20 cellular contexts compared by ENCODE assay signal in the genomic region with DNA sequence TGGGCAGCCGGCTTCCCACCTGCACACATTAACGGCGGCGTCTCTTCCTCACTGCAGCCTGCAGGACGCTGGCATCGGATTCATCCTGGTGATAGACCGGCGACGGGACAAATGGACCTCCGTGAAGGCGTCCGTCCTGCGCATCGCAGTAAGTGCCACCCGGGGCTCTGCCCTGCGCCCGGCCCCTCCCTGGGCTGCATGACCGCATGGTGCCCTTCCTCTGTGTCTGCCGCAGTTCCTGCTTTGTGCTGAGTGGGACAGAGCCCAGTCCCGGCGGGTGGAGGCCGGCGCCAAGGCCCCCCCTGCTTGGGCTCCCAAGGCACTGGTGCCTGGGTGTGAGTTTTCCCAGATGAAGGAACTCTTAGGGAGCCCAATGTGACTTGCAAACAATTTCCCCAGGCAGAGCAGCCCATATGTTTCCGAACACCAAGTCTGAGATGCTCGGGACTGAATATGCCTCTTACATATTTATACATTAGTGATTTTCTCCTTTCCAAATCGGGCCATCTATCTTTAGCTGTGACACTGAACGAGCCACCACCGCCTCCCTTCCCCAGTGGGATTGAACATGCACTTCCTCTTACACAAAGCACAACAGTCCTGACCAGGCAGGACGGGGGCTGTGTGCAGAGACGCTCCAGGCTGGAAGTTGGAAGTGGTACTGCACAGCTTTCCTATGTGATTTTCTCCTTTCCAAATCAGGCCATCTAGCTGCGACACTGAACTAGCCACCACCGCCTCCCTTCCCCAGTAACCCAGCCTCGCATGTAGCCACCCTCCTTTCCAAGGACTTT.
A peak's percentile ranks its signal among the peaks of the same experiment; 100 is the strongest.
DNase-seq lines count a peak whose midpoint lies in the region; ATAC-seq, FAIRE-seq and TF ChIP-seq lines count a peak whose summit lies in the region.
"Had no signal": no experiment of that assay in that cellular context is flagged by ENCODE, and none has a peak within 500 bp of the region (broad histone marks: within the 10 kb centered on the region; RNA-seq: fewer than 3 reads in every experiment).

No MANE protein-coding gene starts in this region.

- H3K27me3 Mint-ChIP-seq in activated CD4-positive, alpha-beta T cell treated with anti-CD3 and anti-CD28 coated beads, Interleukin-2, amount 10 ng/mL, durations not matched to agents 7 days and 5 days, result no peaks in the 10 kb centered on the region
- peaks cover 14% of the 10 kb centered on the region for H3K27me3 Mint-ChIP-seq in chondrocyte (ENCODE audit: low read depth)

- TF ChIP-seq POLR2A in GM12892 (IDR thresholded peaks at IDR 0.05; ENCODE audit: low read depth, low read length), result no peak

- no peaks in the 10 kb centered on the region for H3K27me3 ChIP-seq in right cardiac atrium (ENCODE audit: control insufficient read depth, insufficient read depth)

- no peaks in the 10 kb centered on the region for H3K4me1 ChIP-seq in right cardiac atrium (ENCODE audit: control insufficient read depth, insufficient read depth, low read length)
- H3K4me1 ChIP-seq: HAP-1, prostate gland had no signal

- no peak overlapping the region for H3K27ac Mint-ChIP-seq in activated CD4-positive, alpha-beta T cell treated with anti-CD3 and anti-CD28 coated beads, Interleukin-2, amount 10 ng/mL, durations not matched to agents 7 days and 5 days
- no peak overlapping the region for H3K27ac Mint-ChIP-seq in chondrocyte (ENCODE audit: unreplicated experiment)
- H3K27ac Mint-ChIP-seq: activated T-helper 1 cell treated with anti-CD3 and anti-CD28 coated beads, Interleukin-12 subunit alpha, Interleukin-12 subunit beta, Interleukin-2, Interleukin-4 antibody, amounts not matched to agents 30 ng/mL and 10 ng/mL and 1 ng/mL, durations not matched to agents 14 hours and 24 hours and 36 hours; CD8-positive, alpha-beta memory T cell had no signal

- no peak for TF ChIP-seq CTCF in chondrocyte (IDR thresholded peaks at IDR 0.05)

- no peak for FAIRE-seq in GM12892 (lab: Jason Lieb, UNC)
- FAIRE-seq: A204.1 had no signal

- no peak overlapping the region for H3K27ac ChIP-seq in right cardiac atrium (ENCODE audit: low read length)
- H3K27ac ChIP-seq: prostate gland, WERI-Rb-1 had no signal

- intact Hi-C loops in right cardiac atrium (cut with DNase I), result no loop called here
- intact Hi-C loops in posterior vena cava (cut with DNase I), result no loop called here

- DNase-seq in A172 (ENCODE audit: low spot score) (peak; percentile 25), anterior cingulate cortex (lab: John Stamatoyannopoulos, UW) (peak in 37 of 58 donors; percentile 26 to 76 (median 55)), right cardiac atrium (peak in 2 of 3 donors; percentile 29 to 66), posterior vena cava (ENCODE audit: low spot score) (peak; percentile 82), NOMO-1 (lab: John Stamatoyannopoulos, UW; ENCODE audit: unreplicated experiment in 2 of 2) (no peak), GM12892 (ENCODE audit: insufficient read length) (no peak), chondrocyte (ENCODE audit: low spot score) (no peak)
- no peak for DNase-seq in activated CD4-positive, alpha-beta T cell treated with anti-CD3 and anti-CD28 coated beads, Interleukin-2, amount 10 ng/mL, durations not matched to agents 7 days and 5 days
- DNase-seq: CD8-positive, alpha-beta memory T cell; dermis blood vessel endothelial cell; left colon; MM.1S; naive B cell; NCI-H2081 treated with DMSO at 0.1 percent for 48 hours; WERI-Rb-1 had no signal

- H3K9me3 Mint-ChIP-seq in activated CD4-positive, alpha-beta T cell treated with anti-CD3 and anti-CD28 coated beads, Interleukin-2, amount 10 ng/mL, durations not matched to agents 7 days and 5 days, result no peaks in the 10 kb centered on the region
- no peaks in the 10 kb centered on the region for H3K9me3 Mint-ChIP-seq in chondrocyte (ENCODE audit: low read depth)
- H3K9me3 Mint-ChIP-seq: activated T-helper 1 cell treated with anti-CD3 and anti-CD28 coated beads, Interleukin-12 subunit alpha, Interleukin-12 subunit beta, Interleukin-2, Interleukin-4 antibody, amounts not matched to agents 30 ng/mL and 10 ng/mL and 1 ng/mL, durations not matched to agents 14 hours and 24 hours and 36 hours; CD8-positive, alpha-beta memory T cell; naive B cell had no signal

- 66% methylated on average over 33 of the region's 33 CpGs for WGBS in right cardiac atrium

- H3K36me3 Mint-ChIP-seq in activated CD4-positive, alpha-beta T cell treated with anti-CD3 and anti-CD28 coated beads, Interleukin-2, amount 10 ng/mL, durations not matched to agents 7 days and 5 days (ENCODE audit: low read depth), result no peaks in the 10 kb centered on the region
- H3K36me3 Mint-ChIP-seq in chondrocyte (ENCODE audit: low read depth), result peaks cover 1% of the 10 kb centered on the region

- no peak overlapping the region for H3K4me3 Mint-ChIP-seq in activated CD4-positive, alpha-beta T cell treated with anti-CD3 and anti-CD28 coated beads, Interleukin-2, amount 10 ng/mL, durations not matched to agents 7 days and 5 days
- H3K4me3 Mint-ChIP-seq in chondrocyte (ENCODE audit: unreplicated experiment), result no peak overlapping the region
- H3K4me3 Mint-ChIP-seq: activated T-helper 1 cell treated with anti-CD3 and anti-CD28 coated beads, Interleukin-12 subunit alpha, Interleukin-12 subunit beta, Interleukin-2, Interleukin-4 antibody, amounts not matched to agents 30 ng/mL and 10 ng/mL and 1 ng/mL, durations not matched to agents 14 hours and 24 hours and 36 hours; CD8-positive, alpha-beta memory T cell; naive B cell had no signal

- CTCF ChIA-PET in activated CD4-positive, alpha-beta T cell treated with anti-CD3 and anti-CD28 coated beads, Interleukin-2, amount 10 ng/mL, durations not matched to agents 7 days and 5 days (lab: Charles Lee), result interaction anchor here (1.2 kb wide), 1 partner anchor 15 kb away, joined by 3 read pairs; no protein-coding TSS in a partner anchor

- no peaks in the 10 kb centered on the region for H3K4me1 Mint-ChIP-seq in activated CD4-positive, alpha-beta T cell treated with anti-CD3 and anti-CD28 coated beads, Interleukin-2, amount 10 ng/mL, durations not matched to agents 7 days and 5 days
- no peaks in the 10 kb centered on the region for H3K4me1 Mint-ChIP-seq in chondrocyte (ENCODE audit: low read depth)

- H3K4me3 ChIP-seq in right cardiac atrium (ENCODE audit: low read length), result no peak overlapping the region
- H3K4me3 ChIP-seq: esophagus muscularis mucosa, HAP-1, prostate gland had no signal

- H3K9me3 ChIP-seq in right cardiac atrium (ENCODE audit: control insufficient read depth, low read length), result no peaks in the 10 kb centered on the region
- H3K9me3 ChIP-seq: esophagus muscularis mucosa, HAP-1, prostate gland had no signal

- peak in 1 of 2 donors; percentile 51 for ATAC-seq in right cardiac atrium
- ATAC-seq: left colon had no signal

- POLR2A ChIA-PET in activated CD4-positive, alpha-beta T cell treated with anti-CD3 and anti-CD28 coated beads, Interleukin-2, amount 10 ng/mL, durations not matched to agents 7 days and 5 days (lab: Charles Lee), result no interaction called here

Comparison
In these comparisons a context has a peak if more than half of its experiments do, and no peak if none do; other contexts are left out.
1. DNase-seq: peak in A172 (single experiment), anterior cingulate cortex (37 of 58), right cardiac atrium (2 of 3) and posterior vena cava (single experiment); none in NOMO-1 (0 of 2), GM12892 (single experiment), activated CD4-positive, alpha-beta T cell treated with anti-CD3 and anti-CD28 coated beads, Interleukin-2, amount 10 ng/mL, durations not matched to agents 7 days and 5 days (single experiment) and chondrocyte (single experiment).